Comparison of ENCODE assay signal across 8 cellular contexts in the genomic region with DNA sequence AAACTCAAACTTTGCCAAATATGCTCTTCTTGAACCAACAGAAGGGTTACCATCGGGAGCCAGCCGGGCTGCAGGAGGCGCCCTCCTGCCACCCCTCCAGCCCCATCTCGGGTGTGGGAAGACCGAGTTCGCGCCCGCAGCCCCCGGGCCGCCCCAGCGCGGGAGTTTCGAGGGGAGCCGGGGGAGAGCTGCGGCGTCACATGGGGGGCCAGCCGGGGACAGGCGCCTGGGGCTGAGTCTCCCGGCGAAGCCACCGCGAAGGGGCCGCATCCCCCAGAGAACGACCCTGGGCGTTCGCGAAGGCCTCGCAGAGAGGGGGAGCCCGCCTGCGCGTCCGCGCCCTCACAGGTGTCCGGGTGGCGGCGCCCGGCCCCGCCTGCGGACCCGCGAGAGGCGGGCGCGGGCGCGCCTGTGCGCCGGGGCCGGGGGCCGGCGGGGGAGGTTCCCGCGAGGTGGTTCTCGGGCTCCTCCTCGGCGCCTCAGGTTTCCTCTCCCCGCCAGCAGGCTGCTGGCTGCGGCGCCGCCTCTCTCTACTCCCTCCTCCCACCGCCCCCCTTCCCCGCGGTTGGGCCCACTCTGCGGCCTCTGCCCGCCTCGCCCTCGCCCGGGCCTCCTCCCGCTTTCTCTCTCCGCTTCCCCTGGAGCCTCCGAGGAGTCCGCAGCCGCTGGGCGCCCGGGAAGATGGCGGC. TPM values are rescaled to one million over a fixed set of nuclear protein-coding genes. Genes with fewer than 3 reads are reported as not detected.
DNase-seq lines count a peak whose midpoint lies in the region; ATAC-seq and TF ChIP-seq lines count a peak whose summit lies in the region.

Gene RAVER2 (plus strand): TSS at position 584 of the 689 bp plus-strand sequence. CDS start 98 bp downstream, at position 682.

- peak within 1 kb of the TSS; percentile 16 to 64 for H3K9ac ChIP-seq in liver (ENCODE audit: low read depth in 1 of 2, low read length in 2 of 2)

- peak; percentile 69 for DNase-seq in EH (ENCODE audit: low read depth)
- DNase-seq in NCI-H226, result peak; percentile 67
- peak; percentile 16 to 17 for DNase-seq in activated CD4-positive, alpha-beta T cell treated with anti-CD3 and anti-CD28 coated beads, Interleukin-2, amount 50 U/mL, for 24 hours (ENCODE audit: low read depth in 1 of 2, low spot score in 1 of 2)
- DNase-seq in dermis blood vessel endothelial cell, result peak; percentile 64
- peak; percentile 55 to 58 for DNase-seq in stimulated activated CD4-positive, alpha-beta T cell treated with anti-CD3 and anti-CD28 coated beads, Interleukin-4, amount 100 ng/mL, for 4 hours

- no peaks in the 10 kb centered on the region for H3K36me3 ChIP-seq in liver (ENCODE audit: control insufficient read depth in 4 of 4, insufficient read depth in 3 of 4, low read depth in 1 of 4, low read length in 3 of 4)

- TF ChIP-seq RAD21 in liver (IDR thresholded peaks at IDR 0.05), result peak; percentile 49

- H3K9me3 ChIP-seq in liver (ENCODE audit: control insufficient read depth in 4 of 4, low read length in 3 of 4), result no peaks in the 10 kb centered on the region

- peak; percentile 40 for ATAC-seq in HG02610 (IDR thresholded peaks at IDR 0.05; ENCODE audit: unreplicated experiment)
- no peak for ATAC-seq in HG03378 (IDR thresholded peaks at IDR 0.05; ENCODE audit: unreplicated experiment)

- TF ChIP-seq CTCF in liver (IDR thresholded peaks at IDR 0.05; ENCODE audit: low read depth, low read length, missing input control), result peak; percentile 21

- peaks cover 7 to 14% (median 8%) of the 10 kb centered on the region in 4 donors for H3K4me1 ChIP-seq in liver (ENCODE audit: control insufficient read depth in 4 of 4, insufficient read depth in 4 of 4, low read length in 3 of 4)

- under 1% methylated on average over 76 of the region's 76 CpGs for WGBS in liver

- H3K27ac ChIP-seq in liver (ENCODE audit: low read depth in 1 of 2, low read length in 2 of 2), result peak within 1 kb of the TSS; percentile 49 to 54

- peak within 1 kb of the TSS; percentile 58 to 89 (median 67) for H3K4me3 ChIP-seq in liver (ENCODE audit: low read depth in 1 of 3, low read length in 3 of 3)

- no peaks in the 10 kb centered on the region for H3K27me3 ChIP-seq in liver (ENCODE audit: control insufficient read depth in 4 of 4, insufficient read depth in 4 of 4, low read length in 3 of 4)

TF ChIP-seq in liver, 16 proteins besides CTCF, POLR2A, EP300 and RAD21:
- TF ChIP-seq, protein P1, sequence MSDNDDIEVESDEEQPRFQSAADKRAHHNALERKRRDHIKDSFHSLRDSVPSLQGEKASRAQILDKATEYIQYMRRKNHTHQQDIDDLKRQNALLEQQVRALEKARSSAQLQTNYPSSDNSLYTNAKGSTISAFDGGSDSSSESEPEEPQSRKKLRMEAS (IDR thresholded peaks at IDR 0.05), result no peak
- TF ChIP-seq REST (IDR thresholded peaks at IDR 0.05) (no peak), ATF3 (IDR thresholded peaks at IDR 0.05) (no peak), ZBTB33 (IDR thresholded peaks at IDR 0.05) (no peak), YY1 (IDR thresholded peaks at IDR 0.05) (no peak), JUND (IDR thresholded peaks at IDR 0.05) (no peak), TAF1 (conservative IDR thresholded peaks at IDR 0.05) (no peak), SP1 (IDR thresholded peaks at IDR 0.05) (no peak), HNF4A (conservative IDR thresholded peaks at IDR 0.05) (no peak), FOXA2 (IDR thresholded peaks at IDR 0.05) (no peak), EGR1 (IDR thresholded peaks at IDR 0.05; ENCODE audit: low read depth in 2 of 2) (no peak), HNF4G (IDR thresholded peaks at IDR 0.05) (no peak), GABPA (IDR thresholded peaks at IDR 0.05 in 1 of 2, conservative IDR thresholded peaks at IDR 0.05 in 1 of 2) (no peak), RXRA (IDR thresholded peaks at IDR 0.05) (no peak), NR2F2 (IDR thresholded peaks at IDR 0.05) (no peak), FOXA1 (IDR thresholded peaks at IDR 0.05) (no peak)

RNA-seq across cellular contexts. Expression of gene RAVER2, which starts in this region (rescaled TPM):
- 7.5 and 9.2 TPM in 2 replicates for total RNA-seq in dermis blood vessel endothelial cell
- 1 to 10 TPM; 1.4 to 6.7 TPM for total RNA-seq in liver
- under 1 TPM; 0.40 to 0.50 TPM for polyA plus RNA-seq in liver

Comparison
In these comparisons a context has a peak if more than half of its experiments do, and no peak if none do; other contexts are left out.
1. DNase-seq: peak in every context shown above with its lines; median percentile 69 in EH; 67 in NCI-H226; 64 in dermis blood vessel endothelial cell; 56 in stimulated activated CD4-positive, alpha-beta T cell treated with anti-CD3 and anti-CD28 coated beads, Interleukin-4, amount 100 ng/mL, for 4 hours; 16 in activated CD4-positive, alpha-beta T cell treated with anti-CD3 and anti-CD28 coated beads, Interleukin-2, amount 50 U/mL, for 24 hours.